ENCODE assay signal across 11 cellular contexts in genomic region chr12:12110923-12111555, GRCh38. TPM values are rescaled to one million over a fixed set of nuclear protein-coding genes. Genes with fewer than 3 reads are reported as not detected.
DNase-seq lines count a peak whose midpoint lies in the region; ATAC-seq and TF ChIP-seq lines count a peak whose summit lies in the region.
"Not testable (repeated sequence)": the region's sequence is repeated elsewhere in the genome, so short reads cannot be mapped to it uniquely, and the experiment has no call there.
"Had no signal": no experiment of that assay in that cellular context is flagged by ENCODE, and none has a peak within 500 bp of the region (broad histone marks: within the 10 kb centered on the region; RNA-seq: fewer than 3 reads in every experiment).

No MANE protein-coding gene starts in this region.

- not testable (repeated sequence) for H3K9me3 ChIP-seq in CD4-positive, alpha-beta memory T cell (ENCODE audit: control insufficient read depth in 1 of 2, low read length in 2 of 2); OCI-LY3 (ENCODE audit: insufficient read depth, low read length)

- H3K27ac ChIP-seq in CD4-positive, alpha-beta memory T cell (ENCODE audit: low read depth, low read length); OCI-LY3 (ENCODE audit: low read length): not testable (repeated sequence)

- H3K36me3 ChIP-seq in CD4-positive, alpha-beta memory T cell (ENCODE audit: insufficient read depth, low read length); OCI-LY3 (replicated peaks; ENCODE audit: low read depth, low read length): not testable (repeated sequence)

- H4K20me1 ChIP-seq in OCI-LY3 (ENCODE audit: insufficient read depth, low read length): not testable (repeated sequence)

- not testable (repeated sequence) for TF ChIP-seq CTCF in OCI-LY3 (IDR thresholded peaks at IDR 0.05; ENCODE audit: low read depth, low read length); natural killer cell (IDR thresholded peaks at IDR 0.05)

- not testable (repeated sequence) for H3K4me1 Mint-ChIP-seq in CD4-positive, alpha-beta memory T cell; activated CD4-positive, alpha-beta memory T cell treated with anti-CD3 and anti-CD28 coated beads, Interleukin-2, amount 10 ng/mL, durations not matched to agents 7 days and 5 days; activated T-cell treated with anti-CD3 and anti-CD28 coated beads, Interleukin-2, amount 50 U/mL, for 72 hours (ENCODE audit: low read depth); effector memory CD8-positive, alpha-beta T cell (ENCODE audit: low read depth in 2 of 2); natural killer cell; stimulated activated naive CD8-positive, alpha-beta T cell treated with anti-CD3 and anti-CD28 coated beads, Interleukin-15, amount 100 ng/mL, for 72 hours

- H3K27me3 Mint-ChIP-seq in CD4-positive, alpha-beta memory T cell; activated CD4-positive, alpha-beta memory T cell treated with anti-CD3 and anti-CD28 coated beads, Interleukin-2, amount 10 ng/mL, durations not matched to agents 7 days and 5 days; activated T-cell treated with anti-CD3 and anti-CD28 coated beads, Interleukin-2, amount 50 U/mL, for 72 hours (ENCODE audit: low read depth); stimulated activated naive CD8-positive, alpha-beta T cell treated with anti-CD3 and anti-CD28 coated beads, Interleukin-15, amount 100 ng/mL, for 72 hours: not testable (repeated sequence)
- peaks cover 38 to 57% of the 10 kb centered on the region in 2 donors for H3K27me3 Mint-ChIP-seq in effector memory CD8-positive, alpha-beta T cell
- H3K27me3 Mint-ChIP-seq in natural killer cell (ENCODE audit: low read depth in 2 of 2): peaks cover 10 to 34% of the 10 kb centered on the region in 2 donors

- not testable (repeated sequence) for H3K4me2 ChIP-seq in OCI-LY3 (ENCODE audit: low read length)

- not testable (repeated sequence) for H3K4me1 ChIP-seq in CD4-positive, alpha-beta memory T cell (ENCODE audit: insufficient read depth, low read length); OCI-LY3 (ENCODE audit: low read length)

- H3K27me3 ChIP-seq in CD4-positive, alpha-beta memory T cell (ENCODE audit: insufficient read depth, low read length); OCI-LY3 (ENCODE audit: low read depth, low read length): not testable (repeated sequence)

- not testable (repeated sequence) for H3K79me2 ChIP-seq in OCI-LY3 (ENCODE audit: low read length)

- H3K4me3 ChIP-seq in CD4-positive, alpha-beta memory T cell (ENCODE audit: low read length in 2 of 2): not testable (repeated sequence)
- peak overlapping the region; percentile 42; the same call in 1 of the 2 replicates for H3K4me3 ChIP-seq in OCI-LY3 (ENCODE audit: low read length)

- not testable (repeated sequence) for H2AFZ ChIP-seq in OCI-LY3 (ENCODE audit: low read depth, low read length)

- H3K36me3 Mint-ChIP-seq in CD4-positive, alpha-beta memory T cell: peaks cover 11 to 13% of the 10 kb centered on the region in 2 donors
- peaks cover 11% of the 10 kb centered on the region for H3K36me3 Mint-ChIP-seq in activated CD4-positive, alpha-beta memory T cell treated with anti-CD3 and anti-CD28 coated beads, Interleukin-2, amount 10 ng/mL, durations not matched to agents 7 days and 5 days (ENCODE audit: low read depth)
- peaks cover 12 to 18% of the 10 kb centered on the region in 2 donors for H3K36me3 Mint-ChIP-seq in activated T-cell treated with anti-CD3 and anti-CD28 coated beads, Interleukin-2, amount 50 U/mL, for 72 hours (ENCODE audit: insufficient read depth in 2 of 2)
- not testable (repeated sequence) for H3K36me3 Mint-ChIP-seq in effector memory CD8-positive, alpha-beta T cell (ENCODE audit: insufficient read depth)
- peaks cover 18% of the 10 kb centered on the region for H3K36me3 Mint-ChIP-seq in natural killer cell

- not testable (repeated sequence) for H3K9ac ChIP-seq in OCI-LY3 (ENCODE audit: low read length)

- ATAC-seq in activated T-cell treated with anti-CD3 and anti-CD28 coated beads, Interleukin-2, amount 50 U/mL, for 72 hours (replicated peaks in 1 of 2); effector memory CD8-positive, alpha-beta T cell (replicated peaks); natural killer cell; stimulated activated naive CD8-positive, alpha-beta T cell treated with anti-CD3 and anti-CD28 coated beads, Interleukin-15, amount 100 ng/mL, for 72 hours: not testable (repeated sequence)

- intact Hi-C loops in CD4-positive, alpha-beta memory T cell (cut with micrococcal nuclease); natural killer cell (cut with micrococcal nuclease): not testable (repeated sequence)

- peak in 4 of 5 donors; percentile 1 to 44 (median 22) for DNase-seq in CD4-positive, alpha-beta memory T cell
- DNase-seq in activated CD4-positive, alpha-beta memory T cell treated with anti-CD3 and anti-CD28 coated beads, Interleukin-2, amount 10 ng/mL, durations not matched to agents 7 days and 5 days: peak; percentile 28
- DNase-seq in activated T-cell treated with anti-CD3 and anti-CD28 coated beads, Interleukin-2, amount 50 U/mL, for 72 hours: peak; percentile 25 to 42
- DNase-seq in effector memory CD8-positive, alpha-beta T cell: peak; percentile 5 to 26 (median 5)
- not testable (repeated sequence) for DNase-seq in natural killer cell
- DNase-seq in stimulated activated CD4-positive, alpha-beta T cell treated with anti-CD3 and anti-CD28 coated beads, TNF-alpha, amount 100 ng/mL, for 24 hours (ENCODE audit: low read depth in 3 of 3): peak in 2 of 3 experiments; percentile 4 to 37
- peak; percentile 17 to 36 for DNase-seq in stimulated activated naive CD8-positive, alpha-beta T cell treated with anti-CD3 and anti-CD28 coated beads, Interleukin-15, amount 100 ng/mL, for 72 hours

- H3K9me3 Mint-ChIP-seq in CD4-positive, alpha-beta memory T cell: peaks cover 2 to 36% (median 28%) of the 10 kb centered on the region in 8 donors
- peaks cover 20% of the 10 kb centered on the region for H3K9me3 Mint-ChIP-seq in activated CD4-positive, alpha-beta memory T cell treated with anti-CD3 and anti-CD28 coated beads, Interleukin-2, amount 10 ng/mL, durations not matched to agents 7 days and 5 days
- peaks cover 10 to 16% of the 10 kb centered on the region in 2 donors for H3K9me3 Mint-ChIP-seq in activated T-cell treated with anti-CD3 and anti-CD28 coated beads, Interleukin-2, amount 50 U/mL, for 72 hours
- peaks cover 7 to 13% of the 10 kb centered on the region in 2 donors for H3K9me3 Mint-ChIP-seq in effector memory CD8-positive, alpha-beta T cell
- H3K9me3 Mint-ChIP-seq in natural killer cell: peaks cover 5 to 11% of the 10 kb centered on the region in 2 donors
- H3K9me3 Mint-ChIP-seq in stimulated activated naive CD8-positive, alpha-beta T cell treated with anti-CD3 and anti-CD28 coated beads, Interleukin-15, amount 100 ng/mL, for 72 hours: peaks cover 21 to 24% of the 10 kb centered on the region in 2 donors

- H3K4me3 Mint-ChIP-seq in CD4-positive, alpha-beta memory T cell: peak overlapping the region in 6 of 8 donors; percentile 57 to 73 (median 70)
- peak overlapping the region; percentile 69 for H3K4me3 Mint-ChIP-seq in activated CD4-positive, alpha-beta memory T cell treated with anti-CD3 and anti-CD28 coated beads, Interleukin-2, amount 10 ng/mL, durations not matched to agents 7 days and 5 days
- peak overlapping the region in 1 of 2 donors; percentile 46 for H3K4me3 Mint-ChIP-seq in activated T-cell treated with anti-CD3 and anti-CD28 coated beads, Interleukin-2, amount 50 U/mL, for 72 hours
- H3K4me3 Mint-ChIP-seq in effector memory CD8-positive, alpha-beta T cell: peak overlapping the region; percentile 19 to 73
- peak overlapping the region; percentile 76 for H3K4me3 Mint-ChIP-seq in natural killer cell
- peak overlapping the region in 1 of 2 donors; percentile 43 for H3K4me3 Mint-ChIP-seq in stimulated activated naive CD8-positive, alpha-beta T cell treated with anti-CD3 and anti-CD28 coated beads, Interleukin-15, amount 100 ng/mL, for 72 hours

- POLR2A ChIA-PET in CD4-positive, alpha-beta memory T cell (lab: Charles Lee; ENCODE audit: partially characterized antibody); activated CD4-positive, alpha-beta memory T cell treated with anti-CD3 and anti-CD28 coated beads, Interleukin-2, amount 10 ng/mL, durations not matched to agents 7 days and 5 days (lab: Charles Lee): not testable (repeated sequence)

- CTCF ChIA-PET in CD4-positive, alpha-beta memory T cell (lab: Charles Lee; ENCODE audit: partially characterized antibody); activated CD4-positive, alpha-beta memory T cell treated with anti-CD3 and anti-CD28 coated beads, Interleukin-2, amount 10 ng/mL, durations not matched to agents 7 days and 5 days (lab: Charles Lee): not testable (repeated sequence)

- H3K27ac Mint-ChIP-seq in CD4-positive, alpha-beta memory T cell: peak overlapping the region in 1 of 7 donors; percentile 42
- H3K27ac Mint-ChIP-seq in activated CD4-positive, alpha-beta memory T cell treated with anti-CD3 and anti-CD28 coated beads, Interleukin-2, amount 10 ng/mL, durations not matched to agents 7 days and 5 days; activated T-cell treated with anti-CD3 and anti-CD28 coated beads, Interleukin-2, amount 50 U/mL, for 72 hours: not testable (repeated sequence)
- peak overlapping the region in 1 of 2 donors; percentile 87 for H3K27ac Mint-ChIP-seq in effector memory CD8-positive, alpha-beta T cell
- peak overlapping the region; percentile 64 to 85 for H3K27ac Mint-ChIP-seq in natural killer cell
- peak overlapping the region in 1 of 2 donors; percentile 68 for H3K27ac Mint-ChIP-seq in stimulated activated naive CD8-positive, alpha-beta T cell treated with anti-CD3 and anti-CD28 coated beads, Interleukin-15, amount 100 ng/mL, for 72 hours

RNA-seq across cellular contexts. Expression of gene BCL2L14, which starts 40.3 kb away (rescaled TPM):
- 1 to 10 TPM; 1.9 TPM for total RNA-seq in CD4-positive, alpha-beta memory T cell
- 1 to 10 TPM in 1 of 2 donors, under 1 TPM in 1; 0.41 to 1.1 TPM for polyA plus RNA-seq in CD4-positive, alpha-beta memory T cell
- total RNA-seq in activated CD4-positive, alpha-beta memory T cell treated with anti-CD3 and anti-CD28 coated beads, Interleukin-2, amount 10 ng/mL, durations not matched to agents 7 days and 5 days: 10 to 100 TPM; 13.0 to 13.9 TPM
- 1 to 10 TPM; 3.2 to 6.0 TPM for total RNA-seq in activated T-cell treated with anti-CD3 and anti-CD28 coated beads, Interleukin-2, amount 50 U/mL, for 72 hours
- under 1 TPM in 1 of 3 donors, not detected in 2; 0.49 TPM for total RNA-seq in natural killer cell
- total RNA-seq: A172, HT1080, OCI-LY7 had no signal
